21 cellular contexts compared by ENCODE assay signal in genomic region chr3:29609007-29609805, GRCh38.
DNase-seq lines count a peak whose midpoint lies in the region; ATAC-seq, FAIRE-seq and TF ChIP-seq lines count a peak whose summit lies in the region.
"Had no signal": no experiment of that assay in that cellular context is flagged by ENCODE, and none has a peak within 500 bp of the region (broad histone marks: within the 10 kb centered on the region; RNA-seq: fewer than 3 reads in every experiment).

No MANE protein-coding gene starts in this region.

- no peak overlapping the region for H2AK9ac ChIP-seq in IMR-90 (replicated peaks; ENCODE audit: low read depth, low read length, poor library complexity)

- H4K8ac ChIP-seq in IMR-90 (ENCODE audit: low read depth in 2 of 2, low read length in 2 of 2): no peak overlapping the region

- peaks cover 2% of the 10 kb centered on the region; the same call in 1 of the 2 replicates for H3K9me1 ChIP-seq in IMR-90 (ENCODE audit: insufficient read depth, low read length)

- H2BK15ac ChIP-seq in IMR-90 (ENCODE audit: low read depth, low read length): no peak overlapping the region

- TF ChIP-seq CTCF in IMR-90 (conservative IDR thresholded peaks at IDR 0.05; ENCODE audit: low read depth, low read length): no peak
- no peak for TF ChIP-seq CTCF in HepG2 (CRISPR knock-in tag; IDR thresholded peaks at IDR 0.05)

- BruUV-seq in IMR-90 (replicated peaks; lab: Mats Ljungman, UMichigan) (no TSS peak), HepG2 (replicated peaks; lab: Mats Ljungman, UMichigan) (no TSS peak)

- peak overlapping the region; percentile 35; the same call in 1 of the 2 replicates for H4K91ac ChIP-seq in IMR-90 (ENCODE audit: insufficient read depth, low read depth, low read length)

- no peak overlapping the region for H3K56ac ChIP-seq in IMR-90 (ENCODE audit: extremely low read depth, insufficient read depth, low read length)

- H2BK120ac ChIP-seq in IMR-90 (ENCODE audit: low read depth, low read length): 0 out of 2 replicates have a peak overlapping the region, but pooled peaks have one; percentile 30

- H2BK20ac ChIP-seq in IMR-90 (ENCODE audit: low read depth, low read length): peak overlapping the region; percentile 36; the same call in 1 of the 2 replicates

- H3K4me1 ChIP-seq in IMR-90 (ENCODE audit: control insufficient read depth, insufficient read depth, low read length) (peaks cover 3% of the 10 kb centered on the region; the same call in 1 of the 2 replicates), HepG2 (ENCODE audit: insufficient read depth, low read length) (no peaks in the 10 kb centered on the region)
- H3K4me1 ChIP-seq: Caco-2 had no signal

- WGBS in IMR-90 (ENCODE audit: extremely low coverage in 2 of 2, insufficient read length in 1 of 2), 2 experiments: 86% methylated on average over 1 of the region's 1 CpG; no CpG with 5 or more reads in 1 of the 2 experiments
- 0% methylated on average over 1 of the region's 1 CpG for WGBS in HepG2 (ENCODE audit: low lambda C conversion rate)

- H3K4me3 ChIP-seq in IMR-90 (ENCODE audit: insufficient read depth, low read depth, low read length) (no peak overlapping the region), HepG2 (replicated peaks in 1 of 3; ENCODE audit: insufficient read depth in 1 of 3, low read depth in 2 of 3, low read length in 3 of 3) (no peak overlapping the region)
- H3K4me3 ChIP-seq: MG63, PC-9 had no signal

- dilution Hi-C loops in IMR-90 (cut with HindIII; ENCODE audit: low sequenced_read_pairs, unreplicated experiment): no loop called here

- H2AK5ac ChIP-seq in IMR-90 (ENCODE audit: low read depth, low read length): peak overlapping the region; percentile 70; the same call in 1 of the 2 replicates

- H2AFZ ChIP-seq in IMR-90 (replicated peaks; ENCODE audit: low read length, poor library complexity) (no peak overlapping the region), HepG2 (ENCODE audit: low read length) (no peak overlapping the region)
- H2AFZ ChIP-seq: PC-9 had no signal

- POLR2A ChIA-PET in IMR-90 (lab: Charles Lee; ENCODE audit: unreplicated experiment): no interaction called here
- POLR2A ChIA-PET in HepG2 (lab: Yijun Ruan, JAX): no interaction called here

- no peak overlapping the region for H2BK5ac ChIP-seq in IMR-90 (ENCODE audit: low read depth, low read length, poor library complexity, severe bottlenecking)

- H3K9ac ChIP-seq in IMR-90 (ENCODE audit: low read depth, low read length): no peak overlapping the region
- no peak overlapping the region for H3K9ac ChIP-seq in HepG2 (ENCODE audit: insufficient read depth, low read depth, low read length)

- no peak overlapping the region for H3K4me2 ChIP-seq in IMR-90 (ENCODE audit: low read depth, low read length)
- H3K4me2 ChIP-seq in HepG2 (ENCODE audit: low read depth, low read length): no peak overlapping the region
- H3K4me2 ChIP-seq: PC-9 had no signal

- TF ChIP-seq RAD21 in IMR-90 (IDR thresholded peaks at IDR 0.05; ENCODE audit: low read length) (no peak), HepG2 (CRISPR knock-in tag; IDR thresholded peaks at IDR 0.05) (no peak)

- CTCF ChIA-PET in IMR-90 (lab: Yijun Ruan, JAX) (interaction anchor here (0.6 kb wide), 1 partner anchor 10 kb away, joined by 6 read pairs; no protein-coding TSS in a partner anchor), HepG2 (lab: Yijun Ruan, JAX; ENCODE audit: low intra/inter-chr PET ratio, low total read pairs) (no interaction called here)

- TF ChIP-seq POLR2A in IMR-90 (IDR thresholded peaks at IDR 0.05; ENCODE audit: low read depth, low read length) (no peak), HepG2 (IDR thresholded peaks at IDR 0.05; ENCODE audit: insufficient read depth in 1 of 2, low read depth in 2 of 2, low read length in 2 of 2) (no peak)

- TF ChIP-seq EP300 in HepG2 (IDR thresholded peaks at IDR 0.05; ENCODE audit: low read depth in 2 of 2, low read length in 2 of 2): no peak
- TF ChIP-seq EP300 in HepG2 (CRISPR knock-in tag; IDR thresholded peaks at IDR 0.05; ENCODE audit: borderline replicate concordance): no peak

- no peaks in the 10 kb centered on the region for H4K20me1 ChIP-seq in IMR-90 (ENCODE audit: insufficient read depth, low read length)
- 0 out of 2 replicates have a peak, but pooled peaks cover 2% of the 10 kb centered on the region for H4K20me1 ChIP-seq in HepG2 (ENCODE audit: insufficient read depth, low read length)

- H3K79me2 ChIP-seq in HepG2 (ENCODE audit: insufficient read depth, low read length): no peaks in the 10 kb centered on the region

- DNase-seq in DMS153 (lab: John Stamatoyannopoulos, UW) (peak; percentile 21), DMS153 treated with DMSO at 0.1 percent for 48 hours (lab: John Stamatoyannopoulos, UW; ENCODE audit: unreplicated experiment) (no peak), IMR-90 (no peak), NCI-H748 (lab: John Stamatoyannopoulos, UW; ENCODE audit: unreplicated experiment) (peak; percentile 66), HepG2 (ENCODE audit: low spot score) (peak; percentile 16), iPS-NIHi11 (ENCODE audit: low spot score) (no peak), GM19240 (ENCODE audit: insufficient read length, low spot score) (no peak)
- DNase-seq in activated CD8-positive, alpha-beta memory T cell treated with anti-CD3 and anti-CD28 coated beads, Interleukin-2, amount 50 U/mL, for 4 hours: no peak
- DNase-seq: Caco-2, Karpas-422, MG63, NCI-H1048, NCI-H1436 treated with DMSO at 0.1 percent for 48 hours, NCI-H2081, NCI-H524 treated with DMSO at 0.1 percent for 48 hours, PC-9, T-helper 1 cell had no signal

- no peak overlapping the region for H3K14ac ChIP-seq in IMR-90 (replicated peaks; ENCODE audit: low read depth, low read length)

- 0 out of 2 replicates have a peak overlapping the region, but pooled peaks have one; percentile 45 for H3K18ac ChIP-seq in IMR-90 (ENCODE audit: low read depth, low read length)

- H3K36me3 ChIP-seq in IMR-90 (ENCODE audit: control insufficient read depth, insufficient read depth, low read length) (no peaks in the 10 kb centered on the region), HepG2 (replicated peaks in 1 of 2; ENCODE audit: control insufficient read depth in 1 of 2, insufficient read depth in 2 of 2, low read length in 2 of 2) (no peaks in the 10 kb centered on the region)
- H3K36me3 ChIP-seq: MG63 had no signal

- H3K9me3 ChIP-seq in IMR-90 (ENCODE audit: control insufficient read depth, insufficient read depth, low read length): no peaks in the 10 kb centered on the region
- H3K9me3 ChIP-seq in HepG2 (ENCODE audit: low read length): no peaks in the 10 kb centered on the region
- H3K9me3 ChIP-seq: Caco-2, MG63 had no signal

- H3K4ac ChIP-seq in IMR-90 (ENCODE audit: low read depth, low read length): peak overlapping the region; percentile 33; the same call in 1 of the 2 replicates

- ATAC-seq in IMR-90 (ENCODE audit: low read depth) (no peak), HepG2 (peak; percentile 29; the same call in 1 of the 3 replicates)

- FAIRE-seq in HepG2 (lab: Jason Lieb, UNC): no peak
- FAIRE-seq: GM12892, H1 had no signal

- H3K27ac ChIP-seq in IMR-90 (ENCODE audit: insufficient read depth, low read length): no peak overlapping the region
- no peak overlapping the region for H3K27ac ChIP-seq in HepG2 (ENCODE audit: extremely low read length, insufficient read depth, low read length)
- H3K27ac ChIP-seq: 22Rv1, PC-9, RWPE1 had no signal

- intact Hi-C loops in IMR-90 (cut with micrococcal nuclease) (loop anchor here (5.0 kb wide), 1 partner anchor 327 kb away; the partner anchor contains the start of gene RBMS3), HepG2 (cut with micrococcal nuclease; ENCODE audit: unreplicated experiment) (no loop called here)

- in situ Hi-C loops in IMR-90 (cut with MboI; ENCODE audit: low sequenced_read_pairs): no loop called here
- in situ Hi-C loops in HepG2 (cut with HindIII; ENCODE audit: extremely low pct_ligation_motif_present, low pct_unique_long_range_greater_than_20kb): no loop called here

- peaks cover 18 to 38% of the 10 kb centered on the region in 2 experiments for H3K79me1 ChIP-seq in IMR-90 (ENCODE audit: low read depth in 1 of 2, low read length in 2 of 2)

- H3K27me3 ChIP-seq in IMR-90 (ENCODE audit: control insufficient read depth, insufficient read depth, low read length) (no peaks in the 10 kb centered on the region), HepG2 (ENCODE audit: control insufficient read depth in 1 of 2, insufficient read depth in 2 of 2, low read length in 2 of 2) (no peaks in the 10 kb centered on the region)
- H3K27me3 ChIP-seq: MG63 had no signal

- H3K23ac ChIP-seq in IMR-90 (ENCODE audit: low read depth, low read length): no peak overlapping the region

- H4K5ac ChIP-seq in IMR-90 (ENCODE audit: low read depth, low read length): 0 out of 2 replicates have a peak overlapping the region, but pooled peaks have one; percentile 55

TF ChIP-seq in IMR-90, 13 proteins besides CTCF, POLR2A, EP300 and RAD21:
- TF ChIP-seq USF2 (IDR thresholded peaks at IDR 0.05; ENCODE audit: low read depth, low read length): no peak
- peak; percentile 81 for TF ChIP-seq MAFK (IDR thresholded peaks at IDR 0.05; ENCODE audit: low read depth, low read length)

TF ChIP-seq in HepG2, 621 proteins besides CTCF, POLR2A, EP300 and RAD21:
- no peak for TF ChIP-seq HDAC6 (IDR thresholded peaks at IDR 0.05; ENCODE audit: low read depth, low read length)
- TF ChIP-seq SAFB2 (CRISPR knock-in tag; IDR thresholded peaks at IDR 0.05; ENCODE audit: borderline replicate concordance, low read depth): no peak
- TF ChIP-seq FOXA1 (IDR thresholded peaks at IDR 0.05): no peak
- 0 out of 2 replicates have a peak, but pooled peaks have one; percentile 7 for TF ChIP-seq FOXA1 (CRISPR knock-in tag; IDR thresholded peaks at IDR 0.05)
- no peak for TF ChIP-seq ZNF317 (CRISPR knock-in tag; IDR thresholded peaks at IDR 0.05)
- peak; percentile 67 for TF ChIP-seq MAFF (IDR thresholded peaks at IDR 0.05; ENCODE audit: low read depth, low read length)
- TF ChIP-seq HNF4G (IDR thresholded peaks at IDR 0.05; ENCODE audit: borderline replicate concordance, low read depth, low read length): no peak
- no peak for TF ChIP-seq HNF4G (CRISPR knock-in tag; IDR thresholded peaks at IDR 0.05; ENCODE audit: borderline replicate concordance, low read depth)
- no peak for TF ChIP-seq XBP1 (CRISPR knock-in tag; IDR thresholded peaks at IDR 0.05)
- peak; percentile 79 to 86 for TF ChIP-seq MAFK (conservative IDR thresholded peaks at IDR 0.05 in 1 of 2, IDR thresholded peaks at IDR 0.05 in 1 of 2; ENCODE audit: low read length in 2 of 2)

Comparison
In these comparisons a context has a peak if more than half of its experiments do, and no peak if none do; other contexts are left out.
1. DNase-seq: peak in DMS153 (single experiment), NCI-H748 (single experiment) and HepG2 (single experiment); none in DMS153 treated with DMSO at 0.1 percent for 48 hours (single experiment), IMR-90 (single experiment), iPS-NIHi11 (single experiment), GM19240 (single experiment) and activated CD8-positive, alpha-beta memory T cell treated with anti-CD3 and anti-CD28 coated beads, Interleukin-2, amount 50 U/mL, for 4 hours (single experiment).